ENCODE assay signal across 31 cellular contexts in the genomic region with DNA sequence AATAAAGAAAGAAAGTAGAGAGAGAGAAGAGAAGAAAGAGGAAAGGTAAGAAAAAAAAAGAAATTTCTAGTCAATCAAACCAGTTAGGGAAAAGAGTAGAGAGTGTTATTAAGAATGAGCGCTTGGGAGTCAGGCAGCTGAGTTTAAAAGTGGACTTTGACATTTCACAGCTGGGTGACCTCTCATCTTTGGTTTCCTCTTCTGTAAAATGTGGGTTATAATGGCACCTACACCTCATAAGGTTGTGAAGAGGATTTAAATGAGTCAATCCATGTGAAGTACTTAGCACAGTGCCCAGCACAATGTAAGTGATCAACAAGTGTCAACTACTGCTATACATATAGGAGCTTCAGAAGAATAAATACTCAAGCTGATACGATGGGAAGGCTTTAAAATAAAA. TPM values are rescaled to one million over a fixed set of nuclear protein-coding genes. Genes with fewer than 3 reads are reported as not detected.
DNase-seq lines count a peak whose midpoint lies in the region; ATAC-seq, FAIRE-seq and TF ChIP-seq lines count a peak whose summit lies in the region.
"Had no signal": no experiment of that assay in that cellular context is flagged by ENCODE, and none has a peak within 500 bp of the region (broad histone marks: within the 10 kb centered on the region; RNA-seq: fewer than 3 reads in every experiment).

No MANE protein-coding gene starts in this region.

- intact Hi-C loops in GM12878 (cut with micrococcal nuclease; ENCODE audit: unreplicated experiment) = no loop called here
- intact Hi-C loops in dorsolateral prefrontal cortex (cut with DNase I) = no loop called here

- H3K79me2 ChIP-seq in GM12878 (ENCODE audit: control insufficient read depth, insufficient read depth, low read length) = no peaks in the 10 kb centered on the region
- H3K79me2 ChIP-seq: parathyroid adenoma had no signal

- H3K27me3 ChIP-seq in GM12878 (replicated peaks in 1 of 2; ENCODE audit: control insufficient read depth in 2 of 2, insufficient read depth in 2 of 2, low read length in 1 of 2) = peaks cover 0 to 9% of the 10 kb centered on the region in 2 experiments; a peak in 1 of 4 replicates
- peaks cover 2 to 67% (median 35%) of the 10 kb centered on the region in 45 donors for H3K27me3 ChIP-seq in dorsolateral prefrontal cortex

- peak in 1 of 2 experiments; percentile 51; a peak in 1 of 4 replicates for TF ChIP-seq EP300 in GM12878 (IDR thresholded peaks at IDR 0.05; ENCODE audit: borderline replicate concordance in 1 of 2, control insufficient read depth in 1 of 2, low read depth in 2 of 2, low read length in 2 of 2)

- no TSS peak for BruUV-seq in GM12878 (replicated peaks; lab: Mats Ljungman, UMichigan)

- H3K4me2 ChIP-seq in GM12878 (ENCODE audit: control insufficient read depth, insufficient read depth) = no peak overlapping the region

- no peaks in the 10 kb centered on the region for H3K4me1 ChIP-seq in GM12878 (ENCODE audit: control insufficient read depth, insufficient read depth, low read length)
- H3K4me1 ChIP-seq: body of pancreas, parathyroid adenoma, upper lobe of right lung had no signal

- no peak overlapping the region for H2AFZ ChIP-seq in GM12878 (ENCODE audit: control insufficient read depth, low read depth, low read length)
- H2AFZ ChIP-seq: parathyroid adenoma had no signal

- no peak overlapping the region for H3K9ac ChIP-seq in GM12878 (ENCODE audit: control insufficient read depth, insufficient read depth, low read length)
- H3K9ac ChIP-seq: parathyroid adenoma had no signal

- H3K27ac ChIP-seq in GM12878 (ENCODE audit: control insufficient read depth, insufficient read depth) = no peak overlapping the region
- H3K27ac ChIP-seq in dorsolateral prefrontal cortex = no peak overlapping the region
- H3K27ac ChIP-seq: body of pancreas, esophagus muscularis mucosa, left ventricle myocardium inferior, parathyroid adenoma, skin epidermis, upper lobe of right lung had no signal

- POLR2A ChIA-PET in GM12878 (lab: Charles Lee) = interaction anchor here (0.5 to 2.7 kb wide), 6 partner anchors 9 to 67 kb away, joined by 3 to 15 read pairs (median 6); a partner anchor contains a TSS

- no peak for TF ChIP-seq RAD21 in GM12878 (IDR thresholded peaks at IDR 0.05; ENCODE audit: insufficient read depth, low read depth, low read length)

- peak; percentile 56 for FAIRE-seq in GM18507 (lab: Jason Lieb, UNC)
- no peak for FAIRE-seq in GM12878 (lab: Jason Lieb, UNC)
- FAIRE-seq in GM12892 (lab: Jason Lieb, UNC) = no peak

- DNase-seq in GM18507 (ENCODE audit: extremely low spot score, insufficient read length, low read depth) (no peak), GM12878 (ENCODE audit: low read depth, low spot score) (peak; percentile 8), GM12892 (ENCODE audit: insufficient read length) (no peak), left lobe of liver (ENCODE audit: low spot score) (no peak), dorsolateral prefrontal cortex (no peak)
- no peak for DNase-seq in stimulated activated CD8-positive, alpha-beta memory T cell treated with anti-CD3 and anti-CD28 coated beads, Interleukin-4, amount 100 ng/mL, for 48 hours
- DNase-seq: activated CD4-positive, alpha-beta memory T cell treated with anti-CD3 and anti-CD28 coated beads for 36 hours; activated CD4-positive, CD25-positive, alpha-beta regulatory T cell treated with anti-CD3 and anti-CD28 coated beads, Interleukin-2, amount 50 U/mL, for 72 hours; activated naive CD4-positive, alpha-beta T cell treated with anti-CD3 and anti-CD28 coated beads for 36 hours; body of pancreas; C1 segment of cervical spinal cord; dermis blood vessel endothelial cell; foreskin fibroblast; HCEC 1CT; left ventricle myocardium inferior; mesenchymal stem cell; NCI-H1694; NCI-H526 treated with DMSO at 0.1 percent for 48 hours; retina; SHP77; stimulated activated naive CD8-positive, alpha-beta T cell treated with anti-CD3 and anti-CD28 coated beads, Interleukin-15, Interleukin-2, amounts not matched to agents 100 U/mL and 50 U/mL, for 24 hours; upper lobe of right lung had no signal

- no peak for TF ChIP-seq POLR2A in GM12878 (IDR thresholded peaks at IDR 0.05; ENCODE audit: low read depth, low read length)
- no peak for TF ChIP-seq POLR2A in GM12892 (IDR thresholded peaks at IDR 0.05; ENCODE audit: low read depth, low read length)

- H3K36me3 ChIP-seq in GM12878 (ENCODE audit: control insufficient read depth in 2 of 2, insufficient read depth in 2 of 2, low read length in 1 of 2) = no peaks in the 10 kb centered on the region
- H3K36me3 ChIP-seq: esophagus muscularis mucosa, left ventricle myocardium inferior, upper lobe of right lung had no signal

- RAD21 ChIA-PET in GM12878 (lab: Charles Lee; ENCODE audit: unreplicated experiment) = interaction anchor here (1.0 to 3.4 kb wide), 12 partner anchors 10 to 1116 kb away, joined by 3 to 24 read pairs (median 4); a partner anchor contains a TSS

- CTCF ChIA-PET in GM12878 (lab: Yijun Ruan, JAX) = interaction anchor here (0.6 to 3.1 kb wide), 13 partner anchors 10 to 1191 kb away, joined by 3 to 18 read pairs (median 3); a partner anchor contains a TSS

- H3K9me3 ChIP-seq in GM12878 (replicated peaks; ENCODE audit: control insufficient read depth, insufficient read depth, low read length) = peaks cover 3% of the 10 kb centered on the region; the same call in 1 of the 3 replicates
- H3K9me3 ChIP-seq: esophagus muscularis mucosa, left ventricle myocardium inferior, upper lobe of right lung had no signal

- WGBS in GM12878 (ENCODE audit: insufficient coverage, insufficient replicate concordance, low lambda C conversion rate, missing lambda C conversion rate) = 4% methylated on average over 2 of the region's 2 CpGs

- in situ Hi-C loops in GM12878 (cut with MboI) = no loop called here

- peak; percentile 83 for ATAC-seq in GM19023 (IDR thresholded peaks at IDR 0.05; ENCODE audit: unreplicated experiment)
- peak; percentile 65 for ATAC-seq in HG02759 (IDR thresholded peaks at IDR 0.05; ENCODE audit: unreplicated experiment)
- peak; percentile 96 for ATAC-seq in GM12878
- ATAC-seq in left lobe of liver = no peak
- ATAC-seq: body of pancreas; Panc1; stimulated activated naive CD8-positive, alpha-beta T cell treated with anti-CD3 and anti-CD28 coated beads, Interleukin-15, Interleukin-2, amounts not matched to agents 100 U/mL and 50 U/mL, for 24 hours; upper lobe of right lung had no signal

- H3K4me3 ChIP-seq in GM12878 (no peak overlapping the region), dorsolateral prefrontal cortex (no peak overlapping the region)
- H3K4me3 ChIP-seq: body of pancreas, esophagus muscularis mucosa, left ventricle myocardium inferior, skin epidermis, upper lobe of right lung had no signal

- TF ChIP-seq CTCF in GM12878 (IDR thresholded peaks at IDR 0.05 in 2 of 3, conservative IDR thresholded peaks at IDR 0.05 in 1 of 3; ENCODE audit: control insufficient read depth in 2 of 3, extremely low read depth in 1 of 3, insufficient read depth in 1 of 3, low read depth in 3 of 3, low read length in 3 of 3) = no peak
- TF ChIP-seq CTCF in dorsolateral prefrontal cortex (IDR thresholded peaks at IDR 0.05 in 54 of 56, conservative IDR thresholded peaks at IDR 0.05 in 2 of 56; ENCODE audit: low read depth in 1 of 56, partially characterized antibody in 56 of 56) = no peak

- SMC1A ChIA-PET in GM12878 (lab: Charles Lee; ENCODE audit: uncharacterized antibody, unreplicated experiment) = interaction anchor here (0.6 to 6.5 kb wide), 21 partner anchors 10 to 1349 kb away, joined by 3 to 110 read pairs (median 5); a partner anchor contains a TSS

- no peaks in the 10 kb centered on the region for H4K20me1 ChIP-seq in GM12878 (ENCODE audit: control insufficient read depth, insufficient read depth)

RNA-seq across cellular contexts. Expression of a gene that starts 12.2 kb away (rescaled TPM):
- not detected in 2 replicates for total RNA-seq in GM12878 (2013; cell fraction: nucleolus; rRNA removed)
- 0.17 TPM in 1 of 2 replicates, not detected in the other for total RNA-seq in GM12878 (2014; rRNA removed)
- total RNA-seq in GM12878 (2014; rRNA removed; fragmentation: Illumina TruSeq; extraction: Trizol) = not detected in 2 replicates
- total RNA-seq in GM12878 (2021) = 0.23 TPM in 1 of 2 replicates, not detected in the other
- polyA plus RNA-seq in GM12878 (2011; ENCODE audit: low read depth) = not detected
- polyA plus RNA-seq in GM12878 (2011; rRNA removed) = 1.7 and 1.9 TPM in 2 replicates
- polyA plus RNA-seq in GM12878 (2011; cell fraction: cytosol; rRNA removed) = 1.6 and 1.7 TPM in 2 replicates
- polyA plus RNA-seq in GM12878 (2011; cell fraction: nucleus; rRNA removed) = 2.5 and 3.7 TPM in 2 replicates
- 0.18 and 0.22 TPM in 2 replicates for polyA plus RNA-seq in GM12878 (2012)
- polyA plus RNA-seq in GM12878 (2014; fragmentation: Illumina TruSeq; extraction: Trizol) = 0.18 and 0.33 TPM in 2 replicates
- under 1 TPM in 1 of 2 experiments, not detected in 1; 0.10 TPM for polyA plus RNA-seq in GM12878 (2014; fragmentation: Nextera tagmentation; extraction: Ambion mirVana)
- 0.06 and 0.28 TPM in 2 replicates for polyA plus RNA-seq in GM12878 (2014; rRNA removed)
- under 1 TPM in 1 of 2 experiments, not detected in 1; 0.29 TPM for polyA plus RNA-seq in GM12878 (2016; fragmentation: Nextera tagmentation; extraction: Ambion mirVana)
- polyA minus RNA-seq in GM12878 (2011; rRNA and poly(A)+ RNA removed) = 0.95 and 1.3 TPM in 2 replicates
- polyA minus RNA-seq in GM12878 (2011; cell fraction: cytosol; rRNA and poly(A)+ RNA removed) = 0.42 and 0.53 TPM in 2 replicates
- 2.2 and 2.7 TPM in 2 replicates for polyA minus RNA-seq in GM12878 (2011; cell fraction: nucleus; rRNA and poly(A)+ RNA removed)
- polyA plus RNA-seq in GM12892 (2012; ENCODE audit: missing spikeins) = not detected
- total RNA-seq in left lobe of liver = 0.08 TPM
- total RNA-seq in dorsolateral prefrontal cortex = under 1 TPM in 2 of 120 experiments, not detected in 118; 0.21 to 0.27 TPM
- total RNA-seq: body of pancreas, left ventricle myocardium inferior, temporal lobe had no signal

RNA-seq across cellular contexts. Expression of a gene that starts 18.8 kb away (rescaled TPM):
- total RNA-seq in GM12878 (2013; cell fraction: nucleolus; rRNA removed) = not detected in 2 replicates
- total RNA-seq in GM12878 (2014; rRNA removed) = not detected in 2 replicates
- not detected in 2 replicates for total RNA-seq in GM12878 (2014; rRNA removed; fragmentation: Illumina TruSeq; extraction: Trizol)
- total RNA-seq in GM12878 (2021) = not detected in 2 replicates
- polyA plus RNA-seq in GM12878 (2011; ENCODE audit: low read depth) = not detected
- polyA plus RNA-seq in GM12878 (2011; rRNA removed) = not detected in 2 replicates
- polyA plus RNA-seq in GM12878 (2011; cell fraction: cytosol; rRNA removed) = 0.03 TPM in 1 of 2 replicates, not detected in the other
- polyA plus RNA-seq in GM12878 (2011; cell fraction: nucleus; rRNA removed) = not detected in 2 replicates
- 0.07 TPM in 1 of 2 replicates, not detected in the other for polyA plus RNA-seq in GM12878 (2012)
- not detected in 2 replicates for polyA plus RNA-seq in GM12878 (2014; fragmentation: Illumina TruSeq; extraction: Trizol)
- not detected for polyA plus RNA-seq in GM12878 (2014; fragmentation: Nextera tagmentation; extraction: Ambion mirVana)
- not detected in 2 replicates for polyA plus RNA-seq in GM12878 (2014; rRNA removed)
- not detected for polyA plus RNA-seq in GM12878 (2016; fragmentation: Nextera tagmentation; extraction: Ambion mirVana)
- not detected in 2 replicates for polyA minus RNA-seq in GM12878 (2011; rRNA and poly(A)+ RNA removed)
- polyA minus RNA-seq in GM12878 (2011; cell fraction: cytosol; rRNA and poly(A)+ RNA removed) = not detected in 2 replicates
- not detected in 2 replicates for polyA minus RNA-seq in GM12878 (2011; cell fraction: nucleus; rRNA and poly(A)+ RNA removed)
- not detected for polyA plus RNA-seq in GM12892 (2012; ENCODE audit: missing spikeins)
- total RNA-seq in left lobe of liver = 0.15 TPM
- not detected for total RNA-seq in dorsolateral prefrontal cortex
- total RNA-seq: activated CD4-positive, alpha-beta memory T cell treated with anti-CD3 and anti-CD28 coated beads for 36 hours; activated naive CD4-positive, alpha-beta T cell treated with anti-CD3 and anti-CD28 coated beads for 36 hours; activated T-helper 1 cell treated with anti-CD3 and anti-CD28 coated beads, Interleukin-12 subunit alpha, Interleukin-12 subunit beta, Interleukin-2, Interleukin-4 antibody, amounts not matched to agents 30 ng/mL and 10 ng/mL and 1 ng/mL, durations not matched to agents 14 hours and 24 hours and 36 hours; left ventricle myocardium inferior; T-helper 2 cell treated with Interferon-gamma antibody and Interleukin-4, amounts not matched to agents 100 ng/mL and 5 ng/mL, for 36 hours; temporal lobe had no signal

RNA-seq across cellular contexts. Expression of a gene that starts 46.9 kb away (rescaled TPM):
- total RNA-seq in GM12878 (2013; cell fraction: nucleolus; rRNA removed) = 0.21 TPM in 1 of 2 replicates, not detected in the other
- total RNA-seq in GM12878 (2014; rRNA removed) = not detected in 2 replicates
- not detected in 2 replicates for total RNA-seq in GM12878 (2014; rRNA removed; fragmentation: Illumina TruSeq; extraction: Trizol)
- total RNA-seq in GM12878 (2021) = not detected in 2 replicates
- not detected for polyA plus RNA-seq in GM12878 (2011; ENCODE audit: low read depth)
- polyA plus RNA-seq in GM12878 (2011; rRNA removed) = 0.07 and 0.26 TPM in 2 replicates
- 0.06 TPM in 1 of 2 replicates, not detected in the other for polyA plus RNA-seq in GM12878 (2011; cell fraction: cytosol; rRNA removed)
- polyA plus RNA-seq in GM12878 (2011; cell fraction: nucleus; rRNA removed) = 0.75 and 0.79 TPM in 2 replicates
- polyA plus RNA-seq in GM12878 (2012) = not detected in 2 replicates
- polyA plus RNA-seq in GM12878 (2014; fragmentation: Illumina TruSeq; extraction: Trizol) = not detected in 2 replicates
- not detected for polyA plus RNA-seq in GM12878 (2014; fragmentation: Nextera tagmentation; extraction: Ambion mirVana)
- not detected in 2 replicates for polyA plus RNA-seq in GM12878 (2014; rRNA removed)
- not detected for polyA plus RNA-seq in GM12878 (2016; fragmentation: Nextera tagmentation; extraction: Ambion mirVana)
- not detected in 2 replicates for polyA minus RNA-seq in GM12878 (2011; rRNA and poly(A)+ RNA removed)
- not detected in 2 replicates for polyA minus RNA-seq in GM12878 (2011; cell fraction: cytosol; rRNA and poly(A)+ RNA removed)
- not detected in 2 replicates for polyA minus RNA-seq in GM12878 (2011; cell fraction: nucleus; rRNA and poly(A)+ RNA removed)
- polyA plus RNA-seq in GM12892 (2012; ENCODE audit: missing spikeins) = not detected
- 0.43 TPM for total RNA-seq in left lobe of liver
- total RNA-seq in dorsolateral prefrontal cortex = under 1 TPM in 2 of 120 experiments, not detected in 118; 0.38 to 0.66 TPM
- total RNA-seq: activated CD4-positive, alpha-beta memory T cell treated with anti-CD3 and anti-CD28 coated beads for 36 hours; activated T-helper 1 cell treated with anti-CD3 and anti-CD28 coated beads, Interleukin-12 subunit alpha, Interleukin-12 subunit beta, Interleukin-2, Interleukin-4 antibody, amounts not matched to agents 30 ng/mL and 10 ng/mL and 1 ng/mL, durations not matched to agents 14 hours and 24 hours and 36 hours; left ventricle myocardium inferior; temporal lobe had no signal

RNA-seq across cellular contexts. Expression of a gene that starts 59.8 kb away (rescaled TPM):
- 0.23 TPM in 1 of 2 replicates, not detected in the other for total RNA-seq in GM12878 (2013; cell fraction: nucleolus; rRNA removed)
- total RNA-seq in GM12878 (2014; rRNA removed) (not detected in 2 replicates), GM12878 (2014; rRNA removed; fragmentation: Illumina TruSeq; extraction: Trizol) (not detected in 2 replicates), GM12878 (2021) (0.13 TPM in 1 of 2 replicates, not detected in the other), left lobe of liver (0.50 TPM), dorsolateral prefrontal cortex (1 to 10 TPM in 1 of 120 experiments, under 1 TPM in 1, not detected in 118; 0.35 to 1.8 TPM)
- polyA plus RNA-seq in GM12878 (2011; ENCODE audit: low read depth) = not detected
- polyA plus RNA-seq in GM12878 (2011; rRNA removed) (0.05 and 0.29 TPM in 2 replicates), GM12878 (2014; fragmentation: Illumina TruSeq; extraction: Trizol) (not detected in 2 replicates), GM12878 (2014; fragmentation: Nextera tagmentation; extraction: Ambion mirVana) (not detected), GM12878 (2014; rRNA removed) (not detected in 2 replicates), GM12878 (2016; fragmentation: Nextera tagmentation; extraction: Ambion mirVana) (not detected)
- 0.10 TPM in 2 replicates for polyA plus RNA-seq in GM12878 (2011; cell fraction: cytosol; rRNA removed)
- 0.27 and 0.54 TPM in 2 replicates for polyA plus RNA-seq in GM12878 (2011; cell fraction: nucleus; rRNA removed)
- polyA plus RNA-seq in GM12878 (2012) = not detected in 2 replicates
- not detected in 2 replicates for polyA minus RNA-seq in GM12878 (2011; rRNA and poly(A)+ RNA removed)
- not detected in 2 replicates for polyA minus RNA-seq in GM12878 (2011; cell fraction: cytosol; rRNA and poly(A)+ RNA removed)
- not detected in 2 replicates for polyA minus RNA-seq in GM12878 (2011; cell fraction: nucleus; rRNA and poly(A)+ RNA removed)
- not detected for polyA plus RNA-seq in GM12892 (2012; ENCODE audit: missing spikeins)
- total RNA-seq: activated CD4-positive, alpha-beta memory T cell treated with anti-CD3 and anti-CD28 coated beads for 36 hours; activated naive CD4-positive, alpha-beta T cell treated with anti-CD3 and anti-CD28 coated beads for 36 hours; activated T-helper 1 cell treated with anti-CD3 and anti-CD28 coated beads, Interleukin-12 subunit alpha, Interleukin-12 subunit beta, Interleukin-2, Interleukin-4 antibody, amounts not matched to agents 30 ng/mL and 10 ng/mL and 1 ng/mL, durations not matched to agents 14 hours and 24 hours and 36 hours; left ventricle myocardium inferior; T-helper 2 cell treated with Interferon-gamma antibody and Interleukin-4, amounts not matched to agents 100 ng/mL and 5 ng/mL, for 36 hours; temporal lobe had no signal
